ENCODE assay signal across 22 cellular contexts in genomic region chr1:157142765-157143423, GRCh38. TPM values are rescaled to one million over a fixed set of nuclear protein-coding genes. Genes with fewer than 3 reads are reported as not detected.
A peak's percentile ranks its signal among the peaks of the same experiment; 100 is the strongest.
DNase-seq lines count a peak whose midpoint lies in the region; ATAC-seq, FAIRE-seq and TF ChIP-seq lines count a peak whose summit lies in the region.
"Had no signal": no experiment of that assay in that cellular context is flagged by ENCODE, and none has a peak within 500 bp of the region (broad histone marks: within the 10 kb centered on the region; RNA-seq: fewer than 3 reads in every experiment).

No MANE protein-coding gene starts in this region.

- peaks cover 28% of the 10 kb centered on the region for H3F3A ChIP-seq in neural progenitor cell (ENCODE audit: low read depth)

- no peak for TF ChIP-seq CTCF in K562 (IDR thresholded peaks at IDR 0.05 in 2 of 3, conservative IDR thresholded peaks at IDR 0.05 in 1 of 3; ENCODE audit: insufficient read depth in 2 of 3, low read depth in 1 of 3, low read length in 3 of 3)
- no peak for TF ChIP-seq CTCF in mesothelial cell of epicardium (IDR thresholded peaks at IDR 0.05; ENCODE audit: unreplicated experiment)
- no peak for TF ChIP-seq CTCF in suprapubic skin (IDR thresholded peaks at IDR 0.05)
- TF ChIP-seq CTCF in neural progenitor cell (IDR thresholded peaks at IDR 0.05): no peak

- H4K20me1 ChIP-seq in K562 (replicated peaks; ENCODE audit: control insufficient read depth, insufficient read depth, low read length) (no peaks in the 10 kb centered on the region), neural progenitor cell (ENCODE audit: low read depth) (peaks cover 1% of the 10 kb centered on the region)

- no TSS peak for BruUV-seq in K562 (replicated peaks; lab: Mats Ljungman, UMichigan)

- no peak for DNase-seq in activated CD4-positive, alpha-beta memory T cell treated with anti-CD3 and anti-CD28 coated beads for 36 hours
- DNase-seq in activated CD4-positive, alpha-beta memory T cell treated with anti-CD3 and anti-CD28 coated beads, Interleukin-2, amount 10 ng/mL, durations not matched to agents 7 days and 5 days: no peak
- no peak for DNase-seq in K562 (ENCODE audit: extremely low read depth in 1 of 4, low spot score in 3 of 4)
- no peak for DNase-seq in mesothelial cell of epicardium (ENCODE audit: low spot score in 2 of 2, unreplicated experiment in 2 of 2)
- no peak for DNase-seq in suprapubic skin (ENCODE audit: low spot score in 2 of 2)
- no peak for DNase-seq in HTR-8/SVneo (ENCODE audit: insufficient read length, low spot score)
- DNase-seq in SKM-1 (lab: John Stamatoyannopoulos, UW; ENCODE audit: unreplicated experiment): no peak
- no peak for DNase-seq in neural progenitor cell (ENCODE audit: low spot score)
- DNase-seq: AML-193, DMS79 treated with DMSO at 0.1 percent for 48 hours, GM23248, NCI-H1105 treated with DMSO at 0.1 percent for 48 hours, NCI-H1694, NCI-H510A treated with DMSO at 0.1 percent for 48 hours, NCI-H82, PC-9 had no signal

- in situ Hi-C loops in K562 (cut with MboI): no loop called here

- TF ChIP-seq POLR2A in K562 (conservative IDR thresholded peaks at IDR 0.05): no peak
- no peak for TF ChIP-seq POLR2A in suprapubic skin (IDR thresholded peaks at IDR 0.05)

- no peak overlapping the region for H3K4me3 Mint-ChIP-seq in activated CD4-positive, alpha-beta memory T cell treated with anti-CD3 and anti-CD28 coated beads for 36 hours
- H3K4me3 Mint-ChIP-seq in activated CD4-positive, alpha-beta memory T cell treated with anti-CD3 and anti-CD28 coated beads, Interleukin-2, amount 10 ng/mL, durations not matched to agents 7 days and 5 days: no peak overlapping the region
- H3K4me3 Mint-ChIP-seq in mesothelial cell of epicardium (no peak overlapping the region), neural progenitor cell (no peak overlapping the region)

- 55% methylated on average over 3 of the region's 3 CpGs for WGBS in K562 (ENCODE audit: insufficient coverage, low coverage, missing lambda C conversion rate)
- 63% methylated on average over 3 of the region's 3 CpGs for WGBS in suprapubic skin

- intact Hi-C loops in activated CD4-positive, alpha-beta memory T cell treated with anti-CD3 and anti-CD28 coated beads for 36 hours (cut with micrococcal nuclease): loop anchor here (5.0 kb wide), 2 partner anchors 36 to 326 kb away; partner anchors contain the start of gene SH2D2A
- intact Hi-C loops in K562 (cut with micrococcal nuclease): no loop called here

- POLR2A ChIA-PET in activated CD4-positive, alpha-beta memory T cell treated with anti-CD3 and anti-CD28 coated beads for 36 hours (lab: Charles Lee): no interaction called here
- POLR2A ChIA-PET in activated CD4-positive, alpha-beta memory T cell treated with anti-CD3 and anti-CD28 coated beads, Interleukin-2, amount 10 ng/mL, durations not matched to agents 7 days and 5 days (lab: Charles Lee): no interaction called here
- POLR2A ChIA-PET in K562 (lab: Yijun Ruan, JAX): interaction anchor here (1.1 kb wide), 1 partner anchor 523 kb away, joined by 3 read pairs; no protein-coding TSS in a partner anchor

- TF ChIP-seq RAD21 in K562 (CRISPR knock-in tag; conservative IDR thresholded peaks at IDR 0.05 in 1 of 2, IDR thresholded peaks at IDR 0.05 in 1 of 2): no peak

- no peaks in the 10 kb centered on the region; the same call in 2 of the 3 replicates for H3K36me3 ChIP-seq in K562 (ENCODE audit: control insufficient read depth, insufficient read depth, low read length)
- no peaks in the 10 kb centered on the region for H3K36me3 ChIP-seq in suprapubic skin
- no peaks in the 10 kb centered on the region for H3K36me3 ChIP-seq in neural progenitor cell
- H3K36me3 ChIP-seq: HAP-1 had no signal

- H3K36me3 Mint-ChIP-seq in activated CD4-positive, alpha-beta memory T cell treated with anti-CD3 and anti-CD28 coated beads for 36 hours: no peaks in the 10 kb centered on the region
- no peaks in the 10 kb centered on the region for H3K36me3 Mint-ChIP-seq in activated CD4-positive, alpha-beta memory T cell treated with anti-CD3 and anti-CD28 coated beads, Interleukin-2, amount 10 ng/mL, durations not matched to agents 7 days and 5 days (ENCODE audit: low read depth)
- no peaks in the 10 kb centered on the region for H3K36me3 Mint-ChIP-seq in mesothelial cell of epicardium
- no peaks in the 10 kb centered on the region for H3K36me3 Mint-ChIP-seq in neural progenitor cell

- ATAC-seq in K562: no peak

- H3K4me1 ChIP-seq in K562 (replicated peaks in 1 of 2; ENCODE audit: control insufficient read depth in 2 of 2, insufficient read depth in 2 of 2, low read length in 2 of 2) (peaks cover 15 to 27% of the 10 kb centered on the region in 2 experiments), suprapubic skin (peaks cover 64% of the 10 kb centered on the region), neural progenitor cell (peaks cover 13% of the 10 kb centered on the region)

- no peak overlapping the region for H3K4me2 ChIP-seq in K562 (ENCODE audit: insufficient read depth, low read length)
- no peak overlapping the region for H3K4me2 ChIP-seq in neural progenitor cell
- H3K4me2 ChIP-seq: PC-9 had no signal

- H2AFZ ChIP-seq in K562 (ENCODE audit: low read depth, low read length) (no peak overlapping the region; the same call in 1 of the 2 replicates), neural progenitor cell (replicated peaks) (no peak overlapping the region)
- H2AFZ ChIP-seq: GM23248, PC-9 had no signal

- H3K9me3 Mint-ChIP-seq in activated CD4-positive, alpha-beta memory T cell treated with anti-CD3 and anti-CD28 coated beads for 36 hours: no peaks in the 10 kb centered on the region
- H3K9me3 Mint-ChIP-seq in activated CD4-positive, alpha-beta memory T cell treated with anti-CD3 and anti-CD28 coated beads, Interleukin-2, amount 10 ng/mL, durations not matched to agents 7 days and 5 days: no peaks in the 10 kb centered on the region
- H3K9me3 Mint-ChIP-seq in mesothelial cell of epicardium (no peaks in the 10 kb centered on the region), neural progenitor cell (no peaks in the 10 kb centered on the region)

- H3K79me2 ChIP-seq in K562 (ENCODE audit: control insufficient read depth, insufficient read depth, low read length) (peaks cover 3% of the 10 kb centered on the region), neural progenitor cell (ENCODE audit: low read depth) (peaks cover 2% of the 10 kb centered on the region)

- TF ChIP-seq EP300 in K562 (IDR thresholded peaks at IDR 0.05; ENCODE audit: low read length) (no peak), suprapubic skin (IDR thresholded peaks at IDR 0.05) (no peak)

- CTCF ChIA-PET in activated CD4-positive, alpha-beta memory T cell treated with anti-CD3 and anti-CD28 coated beads for 36 hours (lab: Charles Lee): interaction anchor here (1.6 to 5.3 kb wide), 2 partner anchors 12 to 53 kb away, joined by 9 to 41 read pairs; no protein-coding TSS in a partner anchor
- CTCF ChIA-PET in activated CD4-positive, alpha-beta memory T cell treated with anti-CD3 and anti-CD28 coated beads, Interleukin-2, amount 10 ng/mL, durations not matched to agents 7 days and 5 days (lab: Charles Lee): interaction anchor here (0.9 to 1.5 kb wide), 2 partner anchors 13 to 56 kb away, joined by 4 to 7 read pairs; no protein-coding TSS in a partner anchor
- CTCF ChIA-PET in K562 (lab: Yijun Ruan, JAX; ENCODE audit: low intra/inter-chr PET ratio): no interaction called here

- FAIRE-seq in K562 (lab: Jason Lieb, UNC) (no peak), HTR-8/SVneo (lab: Jason Lieb, UNC) (no peak)
- FAIRE-seq: D721Med had no signal

- H3K27me3 Mint-ChIP-seq in activated CD4-positive, alpha-beta memory T cell treated with anti-CD3 and anti-CD28 coated beads for 36 hours: no peaks in the 10 kb centered on the region
- peaks cover 2% of the 10 kb centered on the region for H3K27me3 Mint-ChIP-seq in activated CD4-positive, alpha-beta memory T cell treated with anti-CD3 and anti-CD28 coated beads, Interleukin-2, amount 10 ng/mL, durations not matched to agents 7 days and 5 days
- H3K27me3 Mint-ChIP-seq in mesothelial cell of epicardium (ENCODE audit: low read depth) (no peaks in the 10 kb centered on the region), neural progenitor cell (ENCODE audit: insufficient read depth, low read depth) (peaks cover 11% of the 10 kb centered on the region)

- peaks cover 39% of the 10 kb centered on the region for H3K4me1 Mint-ChIP-seq in activated CD4-positive, alpha-beta memory T cell treated with anti-CD3 and anti-CD28 coated beads for 36 hours (ENCODE audit: low read depth)
- peaks cover 17% of the 10 kb centered on the region for H3K4me1 Mint-ChIP-seq in activated CD4-positive, alpha-beta memory T cell treated with anti-CD3 and anti-CD28 coated beads, Interleukin-2, amount 10 ng/mL, durations not matched to agents 7 days and 5 days
- H3K4me1 Mint-ChIP-seq in mesothelial cell of epicardium: peaks cover 67% of the 10 kb centered on the region
- H3K4me1 Mint-ChIP-seq in neural progenitor cell: peaks cover 10% of the 10 kb centered on the region

- H3K27ac Mint-ChIP-seq in activated CD4-positive, alpha-beta memory T cell treated with anti-CD3 and anti-CD28 coated beads for 36 hours: peak overlapping the region; percentile 28
- no peak overlapping the region for H3K27ac Mint-ChIP-seq in activated CD4-positive, alpha-beta memory T cell treated with anti-CD3 and anti-CD28 coated beads, Interleukin-2, amount 10 ng/mL, durations not matched to agents 7 days and 5 days
- H3K27ac Mint-ChIP-seq in mesothelial cell of epicardium (peak overlapping the region; percentile 55), neural progenitor cell (no peak overlapping the region)

- no peak overlapping the region for H3K27ac ChIP-seq in K562 (ENCODE audit: extremely low read depth, low read depth, low read length)
- H3K27ac ChIP-seq in suprapubic skin: peak overlapping the region; percentile 23
- H3K27ac ChIP-seq in neural progenitor cell: no peak overlapping the region
- H3K27ac ChIP-seq: 22Rv1, C4-2B, GM23248, HL-60, PC-9 had no signal

- H3K9me1 ChIP-seq in K562 (ENCODE audit: control insufficient read depth, insufficient read depth, low read length): no peaks in the 10 kb centered on the region

- H3K9me3 ChIP-seq in K562 (replicated peaks; ENCODE audit: control insufficient read depth, insufficient read depth, low read depth, low read length) (no peaks in the 10 kb centered on the region), suprapubic skin (no peaks in the 10 kb centered on the region), neural progenitor cell (ENCODE audit: low read depth) (no peaks in the 10 kb centered on the region)
- H3K9me3 ChIP-seq: HAP-1 had no signal

- H3K9ac ChIP-seq in K562 (ENCODE audit: insufficient read depth in 1 of 2, low read depth in 2 of 2, low read length in 2 of 2) (no peak overlapping the region), neural progenitor cell (no peak overlapping the region)
- H3K9ac ChIP-seq: GM23248 had no signal

- H3K27me3 ChIP-seq in K562 (ENCODE audit: control insufficient read depth in 2 of 2, insufficient read depth in 2 of 2, low read length in 2 of 2) (no peaks in the 10 kb centered on the region), suprapubic skin (no peaks in the 10 kb centered on the region), neural progenitor cell (no peaks in the 10 kb centered on the region)

- H3K4me3 ChIP-seq in K562: no peak overlapping the region
- no peak overlapping the region for H3K4me3 ChIP-seq in suprapubic skin
- H3K4me3 ChIP-seq in neural progenitor cell: no peak overlapping the region
- H3K4me3 ChIP-seq: GM23248, HAP-1, PC-9 had no signal

RNA-seq across cellular contexts. Expression of gene ETV3, which starts 4.7 kb away (rescaled TPM):
- 10 to 100 TPM; 30.9 to 32.4 TPM for total RNA-seq in activated CD4-positive, alpha-beta memory T cell treated with anti-CD3 and anti-CD28 coated beads for 36 hours
- 10 to 100 TPM; 47.5 to 51.1 TPM for total RNA-seq in activated CD4-positive, alpha-beta memory T cell treated with anti-CD3 and anti-CD28 coated beads, Interleukin-2, amount 10 ng/mL, durations not matched to agents 7 days and 5 days
- 21.7 and 44.9 TPM in 2 replicates for total RNA-seq in K562 (2011; cell fraction: chromatin; rRNA removed; ENCODE audit: low replicate concordance)
- 14.7 and 15.8 TPM in 2 replicates for total RNA-seq in K562 (2011; cell fraction: nucleolus; rRNA removed)
- total RNA-seq in K562 (2011; cell fraction: nucleoplasm; rRNA removed): 33.9 and 53.1 TPM in 2 replicates
- 6.4 and 8.4 TPM in 2 replicates for total RNA-seq in K562 (2014; rRNA removed)
- 10.7 and 11.4 TPM in 2 replicates for total RNA-seq in K562 (2014; rRNA removed; fragmentation: Illumina TruSeq; extraction: Trizol)
- total RNA-seq in K562 (2015; rRNA removed; fragmentation: Illumina TruSeq; extraction: Trizol): 10.4 and 11.2 TPM in 2 replicates
- 13.9 and 16.0 TPM in 2 replicates for total RNA-seq in K562 (2021)
- polyA plus RNA-seq in K562 (2011; rRNA removed): 7.7 and 9.0 TPM in 2 replicates
- 5.0 and 6.0 TPM in 2 replicates for polyA plus RNA-seq in K562 (2011; cell fraction: cytosol; rRNA removed)
- 8.2 and 8.4 TPM in 2 replicates for polyA plus RNA-seq in K562 (2011; cell fraction: nucleus; rRNA removed)
- 6.9 and 8.4 TPM in 2 replicates for polyA plus RNA-seq in K562 (2012)
- polyA plus RNA-seq in K562 (2014; fragmentation: Illumina TruSeq; extraction: Trizol): 8.2 and 9.1 TPM in 2 replicates
- polyA plus RNA-seq in K562 (2014; fragmentation: Nextera tagmentation; extraction: Ambion mirVana): 1 to 10 TPM; 3.1 to 5.4 TPM
- polyA plus RNA-seq in K562 (2014; rRNA removed): 7.2 TPM in 2 replicates
- polyA minus RNA-seq in K562 (2011; rRNA and poly(A)+ RNA removed): 25.5 and 30.0 TPM in 2 replicates
- polyA minus RNA-seq in K562 (2011; cell fraction: cytosol; rRNA and poly(A)+ RNA removed): 8.7 and 10.9 TPM in 2 replicates
- polyA minus RNA-seq in K562 (2011; cell fraction: nucleus; rRNA and poly(A)+ RNA removed): 13.2 and 23.4 TPM in 2 replicates
- 57.8 to 61.7 TPM (median 60.6 TPM) in 3 replicates for total RNA-seq in mesothelial cell of epicardium
- total RNA-seq in suprapubic skin: 10 to 100 TPM; 88.9 to 93.6 (median 90.9) TPM
- 13.7 and 19.5 TPM in 2 replicates for total RNA-seq in neural progenitor cell (ENCODE audit: low replicate concordance)

RNA-seq across cellular contexts. Expression of gene ETV3L, which starts 43.3 kb away (rescaled TPM):
- not detected for total RNA-seq in activated CD4-positive, alpha-beta memory T cell treated with anti-CD3 and anti-CD28 coated beads for 36 hours
- not detected for total RNA-seq in activated CD4-positive, alpha-beta memory T cell treated with anti-CD3 and anti-CD28 coated beads, Interleukin-2, amount 10 ng/mL, durations not matched to agents 7 days and 5 days
- total RNA-seq in K562 (2011; cell fraction: chromatin; rRNA removed; ENCODE audit: low replicate concordance): not detected in 2 replicates
- not detected in 2 replicates for total RNA-seq in K562 (2011; cell fraction: nucleolus; rRNA removed)
- total RNA-seq in K562 (2011; cell fraction: nucleoplasm; rRNA removed): not detected in 2 replicates
- not detected in 2 replicates for total RNA-seq in K562 (2014; rRNA removed)
- total RNA-seq in K562 (2014; rRNA removed; fragmentation: Illumina TruSeq; extraction: Trizol): not detected in 2 replicates
- not detected in 2 replicates for total RNA-seq in K562 (2015; rRNA removed; fragmentation: Illumina TruSeq; extraction: Trizol)
- total RNA-seq in K562 (2021): not detected in 2 replicates
- not detected in 2 replicates for polyA plus RNA-seq in K562 (2011; rRNA removed)
- polyA plus RNA-seq in K562 (2011; cell fraction: cytosol; rRNA removed): not detected in 2 replicates
- 0.09 TPM in 1 of 2 replicates, not detected in the other for polyA plus RNA-seq in K562 (2011; cell fraction: nucleus; rRNA removed)
- polyA plus RNA-seq in K562 (2012): not detected in 2 replicates
- polyA plus RNA-seq in K562 (2014; fragmentation: Illumina TruSeq; extraction: Trizol): not detected in 2 replicates
- polyA plus RNA-seq in K562 (2014; fragmentation: Nextera tagmentation; extraction: Ambion mirVana): not detected
- polyA plus RNA-seq in K562 (2014; rRNA removed): not detected in 2 replicates
- polyA minus RNA-seq in K562 (2011; rRNA and poly(A)+ RNA removed): not detected in 2 replicates
- not detected in 2 replicates for polyA minus RNA-seq in K562 (2011; cell fraction: cytosol; rRNA and poly(A)+ RNA removed)
- not detected in 2 replicates for polyA minus RNA-seq in K562 (2011; cell fraction: nucleus; rRNA and poly(A)+ RNA removed)
- total RNA-seq in mesothelial cell of epicardium: not detected in 3 replicates
- not detected for total RNA-seq in suprapubic skin
- total RNA-seq in neural progenitor cell (ENCODE audit: low replicate concordance): 0.25 TPM in 1 of 2 replicates, not detected in the other
- total RNA-seq: GM23248, HT1080, PC-9 had no signal
- polyA plus RNA-seq: GM23248 had no signal

Comparison
In these comparisons a context has a peak if more than half of its experiments do, and no peak if none do; other contexts are left out.
1. H3K27ac Mint-ChIP-seq: peak in activated CD4-positive, alpha-beta memory T cell treated with anti-CD3 and anti-CD28 coated beads for 36 hours (single experiment) and mesothelial cell of epicardium (single experiment); none in activated CD4-positive, alpha-beta memory T cell treated with anti-CD3 and anti-CD28 coated beads, Interleukin-2, amount 10 ng/mL, durations not matched to agents 7 days and 5 days (single experiment) and neural progenitor cell (single experiment).